In genomic region chr10:99280472-99280871, GRCh38 we compare ENCODE assay signal across 16 cellular contexts. TPM values are rescaled to one million over a fixed set of nuclear protein-coding genes. Genes with fewer than 3 reads are reported as not detected.
DNase-seq lines count a peak whose midpoint lies in the region; ATAC-seq and TF ChIP-seq lines count a peak whose summit lies in the region.
"Had no signal": no experiment of that assay in that cellular context is flagged by ENCODE, and none has a peak within 500 bp of the region (broad histone marks: within the 10 kb centered on the region; RNA-seq: fewer than 3 reads in every experiment).

No MANE protein-coding gene starts in this region.

- no peaks in the 10 kb centered on the region for H3K4me1 Mint-ChIP-seq in activated T-helper 17 cell treated with anti-CD3 and anti-CD28 coated beads, Interleukin-2, amount 50 U/mL, for 72 hours
- H3K4me1 Mint-ChIP-seq: activated CD4-positive, alpha-beta memory T cell treated with anti-CD3 and anti-CD28 coated beads, Interleukin-2, amount 10 ng/mL, durations not matched to agents 7 days and 5 days had no signal

- peak; percentile 71 for ATAC-seq in GM18520 (IDR thresholded peaks at IDR 0.05; ENCODE audit: unreplicated experiment)
- peak; percentile 92 for ATAC-seq in GM21619 (IDR thresholded peaks at IDR 0.05; ENCODE audit: unreplicated experiment)
- peak; percentile 79 for ATAC-seq in HG03159 (IDR thresholded peaks at IDR 0.05; ENCODE audit: unreplicated experiment)
- ATAC-seq in activated T-helper 17 cell treated with anti-CD3 and anti-CD28 coated beads, Interleukin-2, amount 50 U/mL, for 72 hours (replicated peaks): peak; percentile 52
- ATAC-seq in GM21381 (IDR thresholded peaks at IDR 0.05; ENCODE audit: unreplicated experiment): no peak
- no peak for ATAC-seq in gastrocnemius medialis

- no peak for TF ChIP-seq POLR2A in gastrocnemius medialis (IDR thresholded peaks at IDR 0.05)

- H3K27ac ChIP-seq in gastrocnemius medialis: no peak overlapping the region
- H3K27ac ChIP-seq: stomach had no signal

- H3K36me3 Mint-ChIP-seq in activated T-helper 17 cell treated with anti-CD3 and anti-CD28 coated beads, Interleukin-2, amount 50 U/mL, for 72 hours (ENCODE audit: low read depth): no peaks in the 10 kb centered on the region

- H3K4me3 Mint-ChIP-seq in activated T-helper 17 cell treated with anti-CD3 and anti-CD28 coated beads, Interleukin-2, amount 50 U/mL, for 72 hours: no peak overlapping the region
- H3K4me3 Mint-ChIP-seq: activated CD4-positive, alpha-beta memory T cell treated with anti-CD3 and anti-CD28 coated beads, Interleukin-2, amount 10 ng/mL, durations not matched to agents 7 days and 5 days had no signal

- in situ Hi-C loops in gastrocnemius medialis (cut with MboI; ENCODE audit: low sequenced_read_pairs in 4 of 4): no loop called here

- no peak for TF ChIP-seq CTCF in gastrocnemius medialis (IDR thresholded peaks at IDR 0.05 in 4 of 5, conservative IDR thresholded peaks at IDR 0.05 in 1 of 5)

- intact Hi-C loops in gastrocnemius medialis (cut with DNase I; ENCODE audit: low total_unique reads): no loop called here

- H3K9me3 ChIP-seq in gastrocnemius medialis: no peaks in the 10 kb centered on the region

- no peaks in the 10 kb centered on the region for H3K27me3 ChIP-seq in gastrocnemius medialis

- DNase-seq in gastrocnemius medialis (no peak), amygdala (lab: John Stamatoyannopoulos, UW) (no peak)
- no peak for DNase-seq in activated naive CD4-positive, alpha-beta T cell treated with Interleukin-2 at 50 U/mL for 16 hours
- DNase-seq: activated CD4-positive, alpha-beta memory T cell treated with anti-CD3 and anti-CD28 coated beads, Interleukin-2, amount 10 ng/mL, durations not matched to agents 7 days and 5 days; activated naive CD4-positive, alpha-beta T cell; caudate nucleus; Kasumi-1; NCI-H2081; stomach had no signal

- no peak overlapping the region for H3K4me3 ChIP-seq in gastrocnemius medialis
- H3K4me3 ChIP-seq: stomach had no signal

- H3K9me3 Mint-ChIP-seq in activated T-helper 17 cell treated with anti-CD3 and anti-CD28 coated beads, Interleukin-2, amount 50 U/mL, for 72 hours: peaks cover 4% of the 10 kb centered on the region

- no peaks in the 10 kb centered on the region for H3K4me1 ChIP-seq in gastrocnemius medialis
- H3K4me1 ChIP-seq: stomach had no signal

- peaks cover 18% of the 10 kb centered on the region for H3K27me3 Mint-ChIP-seq in activated T-helper 17 cell treated with anti-CD3 and anti-CD28 coated beads, Interleukin-2, amount 50 U/mL, for 72 hours

- H3K27ac Mint-ChIP-seq in activated T-helper 17 cell treated with anti-CD3 and anti-CD28 coated beads, Interleukin-2, amount 50 U/mL, for 72 hours: no peak overlapping the region
- H3K27ac Mint-ChIP-seq: activated CD4-positive, alpha-beta memory T cell treated with anti-CD3 and anti-CD28 coated beads, Interleukin-2, amount 10 ng/mL, durations not matched to agents 7 days and 5 days had no signal

- no peaks in the 10 kb centered on the region for H3K36me3 ChIP-seq in gastrocnemius medialis
- H3K36me3 ChIP-seq: stomach had no signal

RNA-seq across cellular contexts. Expression of gene HPSE2, which starts 44.8 kb away (rescaled TPM):
- total RNA-seq in activated T-helper 17 cell treated with anti-CD3 and anti-CD28 coated beads, Interleukin-2, amount 50 U/mL, for 72 hours: not detected
- 1 to 10 TPM in 1 of 4 donors, not detected in 3; 1.1 TPM for total RNA-seq in gastrocnemius medialis
- total RNA-seq: activated CD4-positive, alpha-beta memory T cell treated with anti-CD3 and anti-CD28 coated beads, Interleukin-2, amount 10 ng/mL, durations not matched to agents 7 days and 5 days; OCI-LY7; T-helper 1 cell treated with Interleukin-12 subunit alpha and Interleukin-12 subunit beta and Interleukin-4 antibody, amounts not matched to agents 30 ng/mL and 1 ng/mL, for 36 hours had no signal

RNA-seq across cellular contexts. Expression of gene CNNM1, which starts 48.7 kb away (rescaled TPM):
- total RNA-seq in activated T-helper 17 cell treated with anti-CD3 and anti-CD28 coated beads, Interleukin-2, amount 50 U/mL, for 72 hours: 1 to 10 TPM in 1 of 2 donors, under 1 TPM in 1; 0.61 to 1.0 TPM
- total RNA-seq in gastrocnemius medialis: not detected
- total RNA-seq: OCI-LY7 had no signal

Comparison
In these comparisons a context has a peak if more than half of its experiments do, and no peak if none do; other contexts are left out.
1. ATAC-seq: peak in GM18520 (single experiment), GM21619 (single experiment), HG03159 (single experiment) and activated T-helper 17 cell treated with anti-CD3 and anti-CD28 coated beads, Interleukin-2, amount 50 U/mL, for 72 hours (single experiment); none in GM21381 (single experiment) and gastrocnemius medialis (0 of 2).